In the genomic region with DNA sequence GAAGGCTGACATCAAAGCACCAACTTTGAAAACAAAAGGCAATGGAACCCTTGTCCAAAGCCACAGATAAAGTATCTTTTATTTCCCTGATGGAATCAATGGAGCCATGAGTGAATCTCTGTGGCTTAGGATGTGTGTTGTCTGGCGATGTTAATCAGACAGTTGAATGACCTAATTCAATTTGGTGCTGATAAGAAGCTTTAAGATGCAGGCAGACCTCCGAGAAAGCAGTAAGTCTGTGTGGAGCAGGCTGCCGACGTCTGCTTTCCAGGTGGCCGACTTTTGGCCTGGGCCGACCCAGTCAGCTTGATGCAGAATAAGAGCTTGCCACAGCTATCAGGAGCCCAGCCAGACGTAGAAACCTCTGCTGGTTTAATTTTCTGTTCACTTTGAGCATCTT, we compare ENCODE assay signal across 24 cellular contexts. TPM values are rescaled to one million over a fixed set of nuclear protein-coding genes. Genes with fewer than 3 reads are reported as not detected.
"Had no signal": no experiment of that assay in that cellular context is flagged by ENCODE, and none has a peak within 500 bp of the region (broad histone marks: within the 10 kb centered on the region; RNA-seq: fewer than 3 reads in every experiment).

No MANE protein-coding gene starts in this region.

- H3K27ac ChIP-seq: RWPE1, SK-N-MC had no signal

- DNase-seq: IMR-90; Karpas-422; KG1; MM.1S; NCI-H1092 treated with DMSO at 0.1 percent for 48 hours; NCI-H1436; NCI-H187; NCI-H2029; NCI-H2081 treated with DMSO at 0.1 percent for 48 hours; NCI-H2171 treated with DMSO at 0.1 percent for 48 hours; NCI-H345; NCI-H446 treated with DMSO at 0.1 percent for 48 hours; NCI-H510A treated with DMSO at 0.1 percent for 48 hours; NCI-H526; NK-92 treated with Interleukin-12 subunit alpha and Interleukin-12 subunit beta, amount 100 ng/mL, for 24 hours; PC-3; SHP77 had no signal

- ATAC-seq: HepG2, Panc1, PC-3 had no signal

- H3K4me3 ChIP-seq: SK-N-MC had no signal

RNA-seq across cellular contexts. Expression of a gene that starts 21.1 kb away (rescaled TPM):
- total RNA-seq: HepG2, HT1080, IMR-90, M059J, OCI-LY7, PC-3 had no signal
- polyA plus RNA-seq: HepG2, IMR-90 had no signal
